Comparison of ENCODE assay signal across 8 cellular contexts in genomic region chr5:1523793-1524480, GRCh38. TPM values are rescaled to one million over a fixed set of nuclear protein-coding genes. Genes with fewer than 3 reads are reported as not detected.
DNase-seq lines count a peak whose midpoint lies in the region; ATAC-seq and TF ChIP-seq lines count a peak whose summit lies in the region.

LPCAT1 (minus strand) TSS chr5:1523960; CDS start chr5:1523844, 116 bp downstream.

- ATAC-seq in HG02623 (IDR thresholded peaks at IDR 0.05; ENCODE audit: unreplicated experiment), result peak; percentile 80

- H3K36me3 ChIP-seq in right atrium auricular region (peaks cover 3% of the 10 kb centered on the region), uterus (no peaks in the 10 kb centered on the region)

- H3K4me1 ChIP-seq in right atrium auricular region (peaks cover 0 to 20% of the 10 kb centered on the region in 2 donors), uterus (peaks cover 0 to 20% of the 10 kb centered on the region in 2 donors)

- intact Hi-C loops in uterus (cut with DNase I; ENCODE audit: low total_unique reads), result no loop called here

- H3K27ac ChIP-seq in right atrium auricular region (peak within 1 kb of the TSS; percentile 92 to 93), uterus (peak within 1 kb of the TSS; percentile 80 to 88)

- H3K9me3 ChIP-seq in right atrium auricular region, result no peaks in the 10 kb centered on the region
- H3K9me3 ChIP-seq in uterus, result no peaks in the 10 kb centered on the region

- peak; percentile 94 for DNase-seq in GM13977 (ENCODE audit: low spot score)
- DNase-seq in NCI-H1092 treated with DMSO at 0.1 percent for 48 hours (lab: John Stamatoyannopoulos, UW), result peak; percentile 83
- DNase-seq in T-helper 2 cell, result peak; percentile 58 to 87 (median 62)
- peak in 46 of 56 donors; percentile 19 to 85 (median 64) for DNase-seq in amygdala (lab: John Stamatoyannopoulos, UW)
- DNase-seq in right atrium auricular region (ENCODE audit: low spot score), result peak; percentile 70
- DNase-seq in pulmonary artery endothelial cell (ENCODE audit: low read depth, low spot score), result no peak
- peak; percentile 61 to 80 for DNase-seq in uterus

- H3K27me3 ChIP-seq in right atrium auricular region, result no peaks in the 10 kb centered on the region
- no peaks in the 10 kb centered on the region for H3K27me3 ChIP-seq in uterus

- TF ChIP-seq CTCF in GM13977 (IDR thresholded peaks at IDR 0.05; ENCODE audit: extremely low read depth, insufficient read depth, missing control alignments), result no peak
- TF ChIP-seq CTCF in right atrium auricular region (IDR thresholded peaks at IDR 0.05), result peak in 1 of 2 donors; percentile 49
- peak in 2 of 4 experiments; percentile 39 to 42 for TF ChIP-seq CTCF in uterus (IDR thresholded peaks at IDR 0.05)

- TF ChIP-seq POLR2A in uterus (IDR thresholded peaks at IDR 0.05), result peak in 1 of 2 donors; percentile 53

- H3K4me3 ChIP-seq in right atrium auricular region, result peak within 1 kb of the TSS; percentile 69 to 80
- peak within 1 kb of the TSS; percentile 46 to 72 for H3K4me3 ChIP-seq in uterus

- in situ Hi-C loops in GM13977 (cut with MboI; ENCODE audit: low pct_unique_long_range_greater_than_20kb, low sequenced_read_pairs, unreplicated experiment), result no loop called here

RNA-seq across cellular contexts. Expression of gene LPCAT1, which starts in this region (rescaled TPM):
- 10 to 100 TPM; 13.2 to 18.1 TPM for total RNA-seq in right atrium auricular region
- total RNA-seq in pulmonary artery endothelial cell, result 54.5 and 71.7 TPM in 2 replicates
- 10 to 100 TPM; 21.5 to 51.0 (median 40.0) TPM for total RNA-seq in uterus
